20 cellular contexts compared by ENCODE assay signal in genomic region chr4:118769152-118769551, GRCh38.
A peak's percentile ranks its signal among the peaks of the same experiment; 100 is the strongest.
DNase-seq lines count a peak whose midpoint lies in the region; ATAC-seq, FAIRE-seq and TF ChIP-seq lines count a peak whose summit lies in the region.
"Had no signal": no experiment of that assay in that cellular context is flagged by ENCODE, and none has a peak within 500 bp of the region (broad histone marks: within the 10 kb centered on the region; RNA-seq: fewer than 3 reads in every experiment).

No MANE protein-coding gene starts in this region.

- H3K27me3 Mint-ChIP-seq in astrocyte (ENCODE audit: low read depth, unreplicated experiment), result no peaks in the 10 kb centered on the region
- H3K27me3 Mint-ChIP-seq: activated B cell treated with CpG ODN at 0.5 μM for 24 hours; activated CD8-positive, alpha-beta T cell treated with anti-CD3 and anti-CD28 coated beads for 36 hours had no signal

- no peaks in the 10 kb centered on the region for H3K9me3 ChIP-seq in astrocyte (ENCODE audit: insufficient read depth, low read depth, low read length)
- H3K9me3 ChIP-seq in muscle layer of duodenum (ENCODE audit: control insufficient read depth in 1 of 2, low read length in 2 of 2), result no peaks in the 10 kb centered on the region
- H3K9me3 ChIP-seq in stomach, result no peaks in the 10 kb centered on the region

- H3K9ac ChIP-seq in astrocyte (ENCODE audit: low read length), result no peak overlapping the region

- TF ChIP-seq CTCF in astrocyte (IDR thresholded peaks at IDR 0.05; ENCODE audit: insufficient read depth, low read depth, low read length) (no peak), stomach (IDR thresholded peaks at IDR 0.05) (no peak)

- H3K79me2 ChIP-seq in ACC112 (ENCODE audit: control insufficient read depth, insufficient read depth, low read length, unreplicated experiment), result peaks cover 47% of the 10 kb centered on the region
- H3K79me2 ChIP-seq in astrocyte (ENCODE audit: insufficient read depth, low read length), result peaks cover 70% of the 10 kb centered on the region

- H3K27me3 ChIP-seq in ACC112 (ENCODE audit: insufficient read depth, low read length), result no peaks in the 10 kb centered on the region
- no peaks in the 10 kb centered on the region for H3K27me3 ChIP-seq in astrocyte (ENCODE audit: insufficient read depth, low read length)
- no peaks in the 10 kb centered on the region for H3K27me3 ChIP-seq in muscle layer of duodenum (ENCODE audit: low read depth, low read length)
- no peaks in the 10 kb centered on the region for H3K27me3 ChIP-seq in stomach

- DNase-seq in astrocyte (ENCODE audit: low read depth) (no peak), stomach (no peak), NAMALWA (ENCODE audit: low spot score) (no peak), glomerular visceral epithelial cell (ENCODE audit: extremely low spot score) (no peak), kidney glomerular epithelial cell (lab: John Stamatoyannopoulos, UW) (no peak)
- DNase-seq: activated B cell treated with CpG ODN at 0.5 μM for 24 hours; activated CD8-positive, alpha-beta T cell treated with anti-CD3 and anti-CD28 coated beads for 36 hours; anterior cingulate cortex; effector memory CD4-positive, alpha-beta T cell; EL; H7; NCI-H1105; NCI-H2029 treated with DMSO at 0.1 percent for 48 hours; occipital lobe; stimulated activated naive CD8-positive, alpha-beta T cell treated with anti-CD3 and anti-CD28 coated beads, Interleukin-15, Interleukin-2, amounts not matched to agents 100 U/mL and 50 U/mL, for 24 hours; T1000 had no signal

- no peaks in the 10 kb centered on the region for H3K9me3 Mint-ChIP-seq in astrocyte (ENCODE audit: unreplicated experiment)
- H3K9me3 Mint-ChIP-seq: activated B cell treated with CpG ODN at 0.5 μM for 24 hours; activated CD8-positive, alpha-beta T cell treated with anti-CD3 and anti-CD28 coated beads for 36 hours had no signal

- H2AFZ ChIP-seq in ACC112 (ENCODE audit: low read length, unreplicated experiment) (no peak overlapping the region), astrocyte (ENCODE audit: low read depth, low read length) (no peak overlapping the region)

- H3K4me2 ChIP-seq in astrocyte (ENCODE audit: low read length), result no peak overlapping the region

- H3K27ac ChIP-seq in ACC112 (ENCODE audit: low read depth, low read length) (0 out of 2 replicates have a peak overlapping the region, but pooled peaks have one; percentile 4), astrocyte (ENCODE audit: low read depth, low read length) (no peak overlapping the region), muscle layer of duodenum (ENCODE audit: low read length) (peak overlapping the region; percentile 70), stomach (peak overlapping the region in 4 of 5 donors; percentile 64 to 83 (median 74))
- H3K27ac ChIP-seq: C4-2B had no signal

- H3K27ac Mint-ChIP-seq in astrocyte (ENCODE audit: unreplicated experiment), result no peak overlapping the region
- H3K27ac Mint-ChIP-seq: activated B cell treated with CpG ODN at 0.5 μM for 24 hours; activated CD8-positive, alpha-beta T cell treated with anti-CD3 and anti-CD28 coated beads for 36 hours had no signal

- H3K4me3 ChIP-seq in ACC112 (ENCODE audit: low read depth, low read length) (no peak overlapping the region), astrocyte (ENCODE audit: insufficient read depth, low read depth, low read length) (no peak overlapping the region), muscle layer of duodenum (ENCODE audit: low read depth in 1 of 2, low read length in 2 of 2) (no peak overlapping the region), stomach (no peak overlapping the region)

- no peak overlapping the region for H3K4me3 Mint-ChIP-seq in astrocyte (ENCODE audit: unreplicated experiment)
- H3K4me3 Mint-ChIP-seq: activated B cell treated with CpG ODN at 0.5 μM for 24 hours; activated CD8-positive, alpha-beta T cell treated with anti-CD3 and anti-CD28 coated beads for 36 hours had no signal

- TF ChIP-seq POLR2A in stomach (IDR thresholded peaks at IDR 0.05), result no peak

- no peak for ATAC-seq in HG02981 (IDR thresholded peaks at IDR 0.05; ENCODE audit: unreplicated experiment)
- ATAC-seq: activated CD8-positive, alpha-beta T cell treated with anti-CD3 and anti-CD28 coated beads for 36 hours; stimulated activated naive CD8-positive, alpha-beta T cell treated with anti-CD3 and anti-CD28 coated beads, Interleukin-15, Interleukin-2, amounts not matched to agents 100 U/mL and 50 U/mL, for 24 hours had no signal

- peaks cover 59% of the 10 kb centered on the region for H3K4me1 ChIP-seq in ACC112 (ENCODE audit: control insufficient read depth, insufficient read depth, low read length, unreplicated experiment)
- H3K4me1 ChIP-seq in astrocyte (ENCODE audit: insufficient read depth, low read length), result peaks cover 49% of the 10 kb centered on the region
- H3K4me1 ChIP-seq in muscle layer of duodenum (ENCODE audit: control insufficient read depth in 1 of 2, insufficient read depth in 2 of 2, low read length in 2 of 2), result peaks cover 19 to 42% of the 10 kb centered on the region in 2 donors
- H3K4me1 ChIP-seq in stomach, result peaks cover 3 to 84% (median 52%) of the 10 kb centered on the region in 4 donors

- peaks cover 15% of the 10 kb centered on the region for H3K36me3 Mint-ChIP-seq in astrocyte (ENCODE audit: low read depth, unreplicated experiment)

- TF ChIP-seq EP300 in stomach (IDR thresholded peaks at IDR 0.05), result no peak

- intact Hi-C loops in stomach (cut with DNase I; ENCODE audit: low total_unique reads), result no loop called here

- peaks cover 64% of the 10 kb centered on the region for H4K20me1 ChIP-seq in astrocyte (ENCODE audit: insufficient read depth, low read length)

- peaks cover 48% of the 10 kb centered on the region for H3K36me3 ChIP-seq in ACC112 (ENCODE audit: insufficient read depth, low read length)
- peaks cover 57% of the 10 kb centered on the region for H3K36me3 ChIP-seq in astrocyte (ENCODE audit: insufficient read depth, low read length)
- peaks cover 19 to 42% of the 10 kb centered on the region in 2 donors for H3K36me3 ChIP-seq in muscle layer of duodenum (ENCODE audit: control insufficient read depth in 1 of 2, insufficient read depth in 2 of 2, low read length in 2 of 2)
- H3K36me3 ChIP-seq in stomach, result peaks cover 12 to 55% (median 27%) of the 10 kb centered on the region in 4 donors

- H3K4me1 Mint-ChIP-seq in astrocyte (ENCODE audit: low read depth, unreplicated experiment), result peaks cover 52% of the 10 kb centered on the region

- peak; percentile 29 for FAIRE-seq in astrocyte (lab: Jason Lieb, UNC)

- WGBS in stomach, 5 donors, result 61 to 71% (median 68%) methylated on average over 5 of the region's 5 CpGs
